Comparison of ENCODE assay signal across 8 cellular contexts in genomic region chr1:171434717-171435346, GRCh38. TPM values are rescaled to one million over a fixed set of nuclear protein-coding genes. Genes with fewer than 3 reads are reported as not detected.
DNase-seq lines count a peak whose midpoint lies in the region; ATAC-seq and TF ChIP-seq lines count a peak whose summit lies in the region.

No MANE protein-coding gene starts in this region.

- H4K8ac ChIP-seq in neuronal stem cell (ENCODE audit: low read depth, low read length): no peak overlapping the region

- H3K27ac ChIP-seq in right cardiac atrium (ENCODE audit: low read length): no peak overlapping the region
- H3K27ac ChIP-seq in neuronal stem cell (replicated peaks; ENCODE audit: low read length): no peak overlapping the region
- no peak overlapping the region for H3K27ac ChIP-seq in WERI-Rb-1

- no peak overlapping the region for H3K18ac ChIP-seq in neuronal stem cell (ENCODE audit: low read length)

- intact Hi-C loops in right cardiac atrium (cut with DNase I): no loop called here

- H3K79me1 ChIP-seq in neuronal stem cell (ENCODE audit: low read depth, low read length): peaks cover 2% of the 10 kb centered on the region

- H3K4me3 ChIP-seq in right cardiac atrium (ENCODE audit: low read length): no peak overlapping the region
- H3K4me3 ChIP-seq in neuronal stem cell (ENCODE audit: low read length in 2 of 2): no peak overlapping the region
- no peak overlapping the region for H3K4me3 ChIP-seq in WERI-Rb-1 (ENCODE audit: low read depth, low read length)

- peaks cover 5% of the 10 kb centered on the region for H3K27me3 Mint-ChIP-seq in activated T-cell treated with anti-CD3 and anti-CD28 coated beads, Interleukin-2, amount 50 U/mL, for 72 hours (ENCODE audit: low read depth)

- no peak overlapping the region for H3K4ac ChIP-seq in neuronal stem cell (ENCODE audit: low read length)

- no peak overlapping the region for H2BK15ac ChIP-seq in neuronal stem cell (ENCODE audit: low read length)

- H3K9me3 ChIP-seq in right cardiac atrium (ENCODE audit: control insufficient read depth, low read length) (no peaks in the 10 kb centered on the region), neuronal stem cell (replicated peaks in 1 of 2; ENCODE audit: control insufficient read depth in 2 of 2, insufficient read depth in 1 of 2, low read depth in 1 of 2, low read length in 2 of 2) (no peaks in the 10 kb centered on the region), WERI-Rb-1 (ENCODE audit: severe bottlenecking) (no peaks in the 10 kb centered on the region)

- no peak overlapping the region for H4K91ac ChIP-seq in neuronal stem cell (ENCODE audit: low read depth, low read length, poor library complexity)

- H3K36me3 ChIP-seq in neuronal stem cell (replicated peaks in 1 of 2; ENCODE audit: control insufficient read depth in 2 of 2, insufficient read depth in 2 of 2, low read length in 2 of 2) (no peaks in the 10 kb centered on the region), WERI-Rb-1 (no peaks in the 10 kb centered on the region)

- no peak overlapping the region for H3K9ac ChIP-seq in neuronal stem cell (ENCODE audit: low read depth, low read length, poor library complexity)

- no peak overlapping the region for H2AK5ac ChIP-seq in neuronal stem cell (ENCODE audit: low read depth, low read length)

- H2AFZ ChIP-seq in neuronal stem cell (ENCODE audit: low read length): no peak overlapping the region

- no peak overlapping the region for H2BK12ac ChIP-seq in neuronal stem cell (ENCODE audit: low read length)

- no peak overlapping the region for H2BK120ac ChIP-seq in neuronal stem cell (ENCODE audit: low read depth, low read length)

- H3K27ac Mint-ChIP-seq in activated T-cell treated with anti-CD3 and anti-CD28 coated beads, Interleukin-2, amount 50 U/mL, for 72 hours: peak overlapping the region; percentile 83

- WGBS in right cardiac atrium: 38% methylated on average over 9 of the region's 9 CpGs
- WGBS in neuronal stem cell (ENCODE audit: extremely low coverage in 2 of 2, insufficient read length in 2 of 2, insufficient replicate concordance in 1 of 2), 2 donors: no CpG with 5 or more reads among the region's 9 CpGs

- H2BK5ac ChIP-seq in neuronal stem cell (ENCODE audit: low read length): no peak overlapping the region

- H3K36me3 Mint-ChIP-seq in activated T-cell treated with anti-CD3 and anti-CD28 coated beads, Interleukin-2, amount 50 U/mL, for 72 hours (ENCODE audit: insufficient read depth in 2 of 2): no peaks in the 10 kb centered on the region

- DNase-seq in AG08395 (ENCODE audit: low spot score): peak; percentile 10
- DNase-seq in HS-27A (ENCODE audit: low read depth): peak; percentile 62
- no peak for DNase-seq in activated T-cell treated with anti-CD3 and anti-CD28 coated beads, Interleukin-2, amount 50 U/mL, for 72 hours
- peak in 2 of 3 donors; percentile 40 to 54 for DNase-seq in right cardiac atrium
- DNase-seq in neuronal stem cell (ENCODE audit: low spot score): no peak
- DNase-seq in WERI-Rb-1: no peak
- no peak for DNase-seq in epidermal melanocyte (ENCODE audit: insufficient read length, low spot score)

- no peak for TF ChIP-seq CTCF in WERI-Rb-1 (IDR thresholded peaks at IDR 0.05; ENCODE audit: low read depth, low read length)

- peak overlapping the region; percentile 14 to 61 for H3K4me3 Mint-ChIP-seq in activated T-cell treated with anti-CD3 and anti-CD28 coated beads, Interleukin-2, amount 50 U/mL, for 72 hours

- no peak overlapping the region for H3K4me2 ChIP-seq in neuronal stem cell (ENCODE audit: insufficient read depth, low read length, poor library complexity, severe bottlenecking)

- peak; percentile 59 to 83 for ATAC-seq in activated T-cell treated with anti-CD3 and anti-CD28 coated beads, Interleukin-2, amount 50 U/mL, for 72 hours (replicated peaks in 1 of 2)
- ATAC-seq in right cardiac atrium (peak; percentile 66 to 81), HG02981 (IDR thresholded peaks at IDR 0.05; ENCODE audit: unreplicated experiment) (no peak)

- no peaks in the 10 kb centered on the region for H3K27me3 ChIP-seq in right cardiac atrium (ENCODE audit: control insufficient read depth, insufficient read depth)
- no peaks in the 10 kb centered on the region for H3K27me3 ChIP-seq in neuronal stem cell (ENCODE audit: control insufficient read depth in 3 of 3, insufficient read depth in 3 of 3, low read depth in 1 of 3, low read length in 3 of 3)
- H3K27me3 ChIP-seq in WERI-Rb-1 (ENCODE audit: insufficient read depth, low read depth, severe bottlenecking): no peaks in the 10 kb centered on the region

- no peaks in the 10 kb centered on the region for H3K9me3 Mint-ChIP-seq in activated T-cell treated with anti-CD3 and anti-CD28 coated beads, Interleukin-2, amount 50 U/mL, for 72 hours

- no peak overlapping the region for H3K14ac ChIP-seq in neuronal stem cell (ENCODE audit: low read length)

- peaks cover 9% of the 10 kb centered on the region for H3K4me1 Mint-ChIP-seq in activated T-cell treated with anti-CD3 and anti-CD28 coated beads, Interleukin-2, amount 50 U/mL, for 72 hours (ENCODE audit: low read depth)

- H3K23ac ChIP-seq in neuronal stem cell (ENCODE audit: low read depth, low read length, poor library complexity): no peak overlapping the region

- no peaks in the 10 kb centered on the region for H3K4me1 ChIP-seq in right cardiac atrium (ENCODE audit: control insufficient read depth, insufficient read depth, low read length)
- H3K4me1 ChIP-seq in neuronal stem cell (ENCODE audit: control insufficient read depth in 2 of 2, insufficient read depth in 1 of 2, low read depth in 1 of 2, low read length in 2 of 2): peaks cover 0 to 1% of the 10 kb centered on the region in 2 donors

RNA-seq across cellular contexts. Expression of gene PRRC2C, which starts 50.5 kb away (rescaled TPM):
- total RNA-seq in activated T-cell treated with anti-CD3 and anti-CD28 coated beads, Interleukin-2, amount 50 U/mL, for 72 hours: 100 to 1,000 TPM; 284 to 286 TPM
- total RNA-seq in right cardiac atrium: 10 to 100 TPM; 51.2 to 80.0 (median 65.7) TPM
- polyA plus RNA-seq in right cardiac atrium: 20.2 TPM
- polyA plus RNA-seq in neuronal stem cell (2013, experiment 1 of 2): 83.6 TPM
- polyA plus RNA-seq in neuronal stem cell (2013, experiment 2 of 2): 89.6 TPM

Comparison
In these comparisons a context has a peak if more than half of its experiments do, and no peak if none do; other contexts are left out.
1. DNase-seq: peak in AG08395 (single experiment), HS-27A (single experiment) and right cardiac atrium (2 of 3); none in activated T-cell treated with anti-CD3 and anti-CD28 coated beads, Interleukin-2, amount 50 U/mL, for 72 hours (0 of 2), neuronal stem cell (single experiment), WERI-Rb-1 (single experiment) and epidermal melanocyte (single experiment).